8 cellular contexts compared by ENCODE assay signal in the genomic region with DNA sequence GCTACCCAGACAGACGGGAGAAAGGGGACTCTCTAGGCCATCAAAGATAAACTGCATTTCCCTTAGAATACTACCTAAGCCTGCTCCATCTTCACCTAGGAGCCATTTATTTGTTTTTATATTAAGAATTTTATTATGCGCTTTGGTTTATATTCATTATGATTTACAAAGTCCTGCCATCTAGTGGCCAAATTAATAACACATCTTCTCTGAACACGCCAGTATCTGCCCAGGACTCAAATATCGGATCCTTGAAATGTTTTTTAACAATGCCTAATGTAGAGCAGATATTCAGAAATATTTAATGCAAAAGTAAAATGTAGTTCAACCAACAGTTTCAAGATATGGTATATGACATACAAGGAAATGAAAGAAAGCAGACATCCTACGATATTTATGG. TPM values are rescaled to one million over a fixed set of nuclear protein-coding genes. Genes with fewer than 3 reads are reported as not detected.
DNase-seq lines count a peak whose midpoint lies in the region; ATAC-seq and TF ChIP-seq lines count a peak whose summit lies in the region.

No MANE protein-coding gene starts in this region.

- TF ChIP-seq CTCF in colonic mucosa (IDR thresholded peaks at IDR 0.05), result peak; percentile 56
- peak; percentile 18 for TF ChIP-seq CTCF in neutrophil (IDR thresholded peaks at IDR 0.05)

- H3K4me3 ChIP-seq in colonic mucosa (no peak overlapping the region), neutrophil (ENCODE audit: low read depth in 1 of 2, low read length in 1 of 2) (no peak overlapping the region)

- intact Hi-C loops in colonic mucosa (cut with DNase I), result loop anchor here (5.0 kb wide), 1 partner anchor 688 kb away; no protein-coding TSS in a partner anchor

- H3K4me1 ChIP-seq in colonic mucosa, result no peaks in the 10 kb centered on the region
- H3K4me1 ChIP-seq in neutrophil (ENCODE audit: control insufficient read depth in 1 of 2, insufficient read depth in 1 of 2, low read depth in 1 of 2, low read length in 1 of 2), result no peaks in the 10 kb centered on the region

- H3K9me3 ChIP-seq in colonic mucosa, result no peaks in the 10 kb centered on the region
- no peaks in the 10 kb centered on the region for H3K9me3 ChIP-seq in neutrophil

- H3K36me3 ChIP-seq in colonic mucosa (no peaks in the 10 kb centered on the region), neutrophil (no peaks in the 10 kb centered on the region)

- H3K9ac ChIP-seq in colonic mucosa (ENCODE audit: low read depth in 2 of 2, low read length in 2 of 2), result no peak overlapping the region

- DNase-seq in SKM-1 treated with dmso at 0.1 percent for 144 hours (lab: John Stamatoyannopoulos, UW; ENCODE audit: unreplicated experiment) (peak; percentile 2), SKM-1 (lab: John Stamatoyannopoulos, UW; ENCODE audit: unreplicated experiment) (no peak), NCI-H2227 (lab: John Stamatoyannopoulos, UW; ENCODE audit: unreplicated experiment) (peak; percentile 41), colonic mucosa (no peak)
- DNase-seq in stimulated activated CD4-positive, alpha-beta T cell treated with anti-CD3 and anti-CD28 coated beads, Interleukin-12 subunit alpha, Interleukin-12 subunit beta, amount 100 ng/mL, for 4 hours, result no peak
- DNase-seq in effector CD8-positive, alpha-beta T cell (lab: John Stamatoyannopoulos, UW), result no peak

- H3K27me3 ChIP-seq in colonic mucosa (no peaks in the 10 kb centered on the region), neutrophil (peaks cover 10% of the 10 kb centered on the region)

- no peak for ATAC-seq in GM21723 (IDR thresholded peaks at IDR 0.05; ENCODE audit: unreplicated experiment)

- H3K27ac ChIP-seq in colonic mucosa, result no peak overlapping the region
- no peak overlapping the region for H3K27ac ChIP-seq in neutrophil

RNA-seq across cellular contexts. Expression of a gene that starts 20.8 kb away (rescaled TPM):
- 10 to 100 TPM; 67.0 to 75.8 TPM for total RNA-seq in colonic mucosa

Comparison
In these comparisons a context has a peak if more than half of its experiments do, and no peak if none do; other contexts are left out.
1. DNase-seq: peak in SKM-1 treated with dmso at 0.1 percent for 144 hours (single experiment) and NCI-H2227 (single experiment); none in SKM-1 (single experiment), colonic mucosa (single experiment), stimulated activated CD4-positive, alpha-beta T cell treated with anti-CD3 and anti-CD28 coated beads, Interleukin-12 subunit alpha, Interleukin-12 subunit beta, amount 100 ng/mL, for 4 hours (single experiment) and effector CD8-positive, alpha-beta T cell (single experiment).